2 cellular contexts compared by ENCODE assay signal in genomic region chr7:20329389-20330175, GRCh38.
TF ChIP-seq lines count a peak whose summit lies in the region.

No MANE protein-coding gene starts in this region.

TF ChIP-seq in HCT116, 20 proteins besides CTCF, POLR2A, EP300 and RAD21 (continued from another document):
- TF ChIP-seq SP1 (IDR thresholded peaks at IDR 0.05; ENCODE audit: low read depth) = no peak; the same call in 1 of the 2 replicates
- 0 out of 2 replicates have a peak, but pooled peaks have one; percentile 3 for TF ChIP-seq JUND (IDR thresholded peaks at IDR 0.05)
- peak; percentile 56 for TF ChIP-seq MAX (IDR thresholded peaks at IDR 0.05)

TF ChIP-seq in endothelial cell of umbilical vein, 7 proteins besides CTCF, POLR2A, EP300 and RAD21 (continued from another document):
- no peak for TF ChIP-seq JUN (IDR thresholded peaks at IDR 0.05; ENCODE audit: borderline replicate concordance, insufficient read depth, insufficient read length, low read depth)
- TF ChIP-seq FOS (IDR thresholded peaks at IDR 0.05; ENCODE audit: borderline replicate concordance, insufficient read depth, low read length) = no peak
- no peak for TF ChIP-seq EZH2 (IDR thresholded peaks at IDR 0.05; ENCODE audit: borderline replicate concordance, low read depth, low read length, severe bottlenecking)
- no peak for TF ChIP-seq POLR2AphosphoS5 (IDR thresholded peaks at IDR 0.05; ENCODE audit: insufficient read depth, low read depth, low read length)
- no peak for TF ChIP-seq GATA2 (IDR thresholded peaks at IDR 0.05; ENCODE audit: insufficient read depth, insufficient read length, low read depth, low read length)
- no peak for TF ChIP-seq MAX (IDR thresholded peaks at IDR 0.05; ENCODE audit: insufficient read depth, insufficient read length)
